In genomic region chr18:79206444-79206843, GRCh38 we compare ENCODE assay signal across 29 cellular contexts.
"Had no signal": no experiment of that assay in that cellular context is flagged by ENCODE, and none has a peak within 500 bp of the region (broad histone marks: within the 10 kb centered on the region; RNA-seq: fewer than 3 reads in every experiment).

No MANE protein-coding gene starts in this region.

- H3K4me3 ChIP-seq: neural progenitor cell, ovary, psoas muscle, right lobe of liver, sigmoid colon, stomach, thoracic aorta, thyroid gland, tibial nerve, upper lobe of left lung, vagina had no signal

- H3K9me3 ChIP-seq: ovary, psoas muscle, right lobe of liver, sigmoid colon, stomach, thoracic aorta, thyroid gland, tibial nerve, upper lobe of left lung, vagina had no signal

- H3K4me1 ChIP-seq: neural progenitor cell, parathyroid adenoma, right lobe of liver, sigmoid colon, thyroid gland, upper lobe of left lung, vagina had no signal

- H3K27ac ChIP-seq: neural progenitor cell, ovary, parathyroid adenoma, psoas muscle, right lobe of liver, sigmoid colon, stomach, thoracic aorta, thyroid gland, tibial nerve, upper lobe of left lung, vagina had no signal

- H3K4me2 ChIP-seq: neural progenitor cell had no signal

- DNase-seq: naive thymus-derived CD8-positive, alpha-beta T cell; occipital lobe; ovary; posterior cingulate gyrus; psoas muscle; right cardiac atrium; right lobe of liver; sigmoid colon; small intestine; stimulated activated CD4-positive, alpha-beta T cell treated with anti-CD3 and anti-CD28 coated beads, Interleukin-15, amount 100 ng/mL, for 24 hours; stimulated activated CD4-positive, alpha-beta T cell treated with anti-CD3 and anti-CD28 coated beads, Interleukin-2, amount 100 ng/mL, for 24 hours; stimulated activated CD4-positive, alpha-beta T cell treated with anti-CD3 and anti-CD28 coated beads, Interleukin-2, amount 100 ng/mL, for 48 hours; stimulated activated CD4-positive, alpha-beta T cell treated with anti-CD3 and anti-CD28 coated beads, Interleukin-4, amount 100 ng/mL, for 24 hours; stimulated activated naive B cell treated with anti-CD40 and anti-IgM and Interleukin-4, amounts not matched to agents 10 μg/mL and 1 μg/mL and 100 μg/mL, for 72 hours; stimulated activated naive CD4-positive, alpha-beta T cell treated with Interleukin-2 at 50 U/mL for 16 hours; stomach; thyroid gland; trophoblast cell; upper lobe of left lung had no signal

- H3K9me3 Mint-ChIP-seq: naive thymus-derived CD8-positive, alpha-beta T cell; natural killer cell treated with Interleukin-12 subunit alpha and Interleukin-12 subunit beta and Interleukin-15 and Interleukin-18, amount 100 ng/mL, for 72 hours; neural progenitor cell; stimulated activated effector memory CD8-positive, alpha-beta T cell treated with anti-CD3 and anti-CD28 coated beads, Interleukin-12 subunit alpha, Interleukin-12 subunit beta, amount 100 ng/mL, for 72 hours; stimulated activated naive B cell treated with anti-CD40 and anti-IgM and Interleukin-4, amounts not matched to agents 10 μg/mL and 1 μg/mL and 100 μg/mL, for 72 hours; stimulated activated naive CD8-positive, alpha-beta T cell treated with anti-CD3 and anti-CD28 coated beads, Interleukin-15, Interleukin-2, amounts not matched to agents 100 ng/mL and 50 ng/mL, for 24 hours had no signal

- H3K4me3 Mint-ChIP-seq: naive thymus-derived CD8-positive, alpha-beta T cell; natural killer cell treated with Interleukin-12 subunit alpha and Interleukin-12 subunit beta and Interleukin-15 and Interleukin-18, amount 100 ng/mL, for 72 hours; neural progenitor cell; stimulated activated effector memory CD8-positive, alpha-beta T cell treated with anti-CD3 and anti-CD28 coated beads, Interleukin-12 subunit alpha, Interleukin-12 subunit beta, amount 100 ng/mL, for 72 hours; stimulated activated naive B cell treated with anti-CD40 and anti-IgM and Interleukin-4, amounts not matched to agents 10 μg/mL and 1 μg/mL and 100 μg/mL, for 72 hours; stimulated activated naive CD8-positive, alpha-beta T cell treated with anti-CD3 and anti-CD28 coated beads, Interleukin-15, Interleukin-2, amounts not matched to agents 100 ng/mL and 50 ng/mL, for 24 hours had no signal

- H3K36me3 ChIP-seq: neural progenitor cell, ovary had no signal

- H3K27me3 Mint-ChIP-seq: naive thymus-derived CD8-positive, alpha-beta T cell; natural killer cell treated with Interleukin-12 subunit alpha and Interleukin-12 subunit beta and Interleukin-15 and Interleukin-18, amount 100 ng/mL, for 72 hours; progenitor cell of endocrine pancreas; stimulated activated naive B cell treated with anti-CD40 and anti-IgM and Interleukin-4, amounts not matched to agents 10 μg/mL and 1 μg/mL and 100 μg/mL, for 72 hours; stimulated activated naive CD8-positive, alpha-beta T cell treated with anti-CD3 and anti-CD28 coated beads, Interleukin-15, Interleukin-2, amounts not matched to agents 100 ng/mL and 50 ng/mL, for 24 hours had no signal

- H3K27ac Mint-ChIP-seq: natural killer cell treated with Interleukin-12 subunit alpha and Interleukin-12 subunit beta and Interleukin-15 and Interleukin-18, amount 100 ng/mL, for 72 hours; neural progenitor cell; progenitor cell of endocrine pancreas; stimulated activated effector memory CD8-positive, alpha-beta T cell treated with anti-CD3 and anti-CD28 coated beads, Interleukin-12 subunit alpha, Interleukin-12 subunit beta, amount 100 ng/mL, for 72 hours; stimulated activated naive B cell treated with anti-CD40 and anti-IgM and Interleukin-4, amounts not matched to agents 10 μg/mL and 1 μg/mL and 100 μg/mL, for 72 hours; stimulated activated naive CD8-positive, alpha-beta T cell treated with anti-CD3 and anti-CD28 coated beads, Interleukin-15, Interleukin-2, amounts not matched to agents 100 ng/mL and 50 ng/mL, for 24 hours had no signal

- ATAC-seq: naive thymus-derived CD8-positive, alpha-beta T cell; natural killer cell treated with Interleukin-12 subunit alpha and Interleukin-12 subunit beta and Interleukin-15 and Interleukin-18, amount 100 ng/mL, for 72 hours; psoas muscle; right cardiac atrium; right lobe of liver; stimulated activated effector memory CD8-positive, alpha-beta T cell treated with anti-CD3 and anti-CD28 coated beads, Interleukin-12 subunit alpha, Interleukin-12 subunit beta, amount 100 ng/mL, for 72 hours; stimulated activated naive B cell treated with anti-CD40 and anti-IgM and Interleukin-4, amounts not matched to agents 10 μg/mL and 1 μg/mL and 100 μg/mL, for 72 hours had no signal

- FAIRE-seq: small intestine, urothelium cell line had no signal
